ENCODE assay signal across 15 cellular contexts in genomic region chr22:24920029-24920428, GRCh38. TPM values are rescaled to one million over a fixed set of nuclear protein-coding genes. Genes with fewer than 3 reads are reported as not detected.
A peak's percentile ranks its signal among the peaks of the same experiment; 100 is the strongest.
DNase-seq lines count a peak whose midpoint lies in the region; ATAC-seq and TF ChIP-seq lines count a peak whose summit lies in the region.
"Had no signal": no experiment of that assay in that cellular context is flagged by ENCODE, and none has a peak within 500 bp of the region (broad histone marks: within the 10 kb centered on the region; RNA-seq: fewer than 3 reads in every experiment).

No MANE protein-coding gene starts in this region.

- no peak overlapping the region for H3K4me3 ChIP-seq in NB4 (ENCODE audit: low read depth, low read length)
- H3K4me3 ChIP-seq in ascending aorta = no peak overlapping the region
- H3K4me3 ChIP-seq: BLaER1 treated with 17β-estradiol and CSF1 and Interleukin-3, amounts not matched to agents 10 nM and 100 nM; GM12878 had no signal

- H3K4me3 Mint-ChIP-seq in stimulated activated effector memory CD8-positive, alpha-beta T cell treated with anti-CD3 and anti-CD28 coated beads, Interleukin-12 subunit alpha, Interleukin-12 subunit beta, amount 100 ng/mL, for 72 hours = no peak overlapping the region
- H3K4me3 Mint-ChIP-seq: B cell; CD8-positive, alpha-beta T cell; H9 had no signal

- peak; percentile 19 for DNase-seq in NB4 (ENCODE audit: low read depth)
- DNase-seq in left lobe of liver (ENCODE audit: low spot score) = no peak
- no peak for DNase-seq in stimulated activated effector memory CD8-positive, alpha-beta T cell treated with anti-CD3 and anti-CD28 coated beads, Interleukin-12 subunit alpha, Interleukin-12 subunit beta, amount 100 ng/mL, for 72 hours (ENCODE audit: low spot score in 2 of 2)
- no peak for DNase-seq in AML-193 (lab: John Stamatoyannopoulos, UW)
- no peak for DNase-seq in ascending aorta (ENCODE audit: low spot score in 2 of 2)
- DNase-seq: Calu3; CD8-positive, alpha-beta T cell; DMS79 treated with DMSO at 0.1 percent for 48 hours; H9 had no signal

- TF ChIP-seq CTCF in NB4 (IDR thresholded peaks at IDR 0.05; ENCODE audit: low read depth, low read length) (no peak), ascending aorta (IDR thresholded peaks at IDR 0.05) (no peak)

- no peaks in the 10 kb centered on the region for H3K9me3 Mint-ChIP-seq in stimulated activated effector memory CD8-positive, alpha-beta T cell treated with anti-CD3 and anti-CD28 coated beads, Interleukin-12 subunit alpha, Interleukin-12 subunit beta, amount 100 ng/mL, for 72 hours
- H3K9me3 Mint-ChIP-seq: CD8-positive, alpha-beta T cell had no signal

- H3K27me3 ChIP-seq in ascending aorta = no peaks in the 10 kb centered on the region
- H3K27me3 ChIP-seq: BLaER1 treated with 17β-estradiol and CSF1 and Interleukin-3, amounts not matched to agents 10 nM and 100 nM had no signal

- no peaks in the 10 kb centered on the region for H3K36me3 Mint-ChIP-seq in stimulated activated effector memory CD8-positive, alpha-beta T cell treated with anti-CD3 and anti-CD28 coated beads, Interleukin-12 subunit alpha, Interleukin-12 subunit beta, amount 100 ng/mL, for 72 hours
- H3K36me3 Mint-ChIP-seq: CD8-positive, alpha-beta T cell had no signal

- intact Hi-C loops in ascending aorta (cut with DNase I) = no loop called here

- peak overlapping the region; percentile 37 for H3K27ac Mint-ChIP-seq in stimulated activated effector memory CD8-positive, alpha-beta T cell treated with anti-CD3 and anti-CD28 coated beads, Interleukin-12 subunit alpha, Interleukin-12 subunit beta, amount 100 ng/mL, for 72 hours
- H3K27ac Mint-ChIP-seq: B cell; CD8-positive, alpha-beta T cell had no signal

- TF ChIP-seq POLR2A in NB4 (IDR thresholded peaks at IDR 0.05; ENCODE audit: extremely low read depth, insufficient read length) = no peak

- no peaks in the 10 kb centered on the region for H3K4me1 ChIP-seq in ascending aorta
- H3K4me1 ChIP-seq: BLaER1 treated with 17β-estradiol and CSF1 and Interleukin-3, amounts not matched to agents 10 nM and 100 nM had no signal

- no peak overlapping the region for H3K27ac ChIP-seq in ascending aorta
- H3K27ac ChIP-seq: BLaER1 treated with 17β-estradiol and CSF1 and Interleukin-3, amounts not matched to agents 10 nM and 100 nM had no signal

- no peaks in the 10 kb centered on the region for H3K9me3 ChIP-seq in ascending aorta
- H3K9me3 ChIP-seq: BLaER1 treated with 17β-estradiol and CSF1 and Interleukin-3, amounts not matched to agents 10 nM and 100 nM had no signal

- H3K4me1 Mint-ChIP-seq in stimulated activated effector memory CD8-positive, alpha-beta T cell treated with anti-CD3 and anti-CD28 coated beads, Interleukin-12 subunit alpha, Interleukin-12 subunit beta, amount 100 ng/mL, for 72 hours = no peaks in the 10 kb centered on the region
- H3K4me1 Mint-ChIP-seq: B cell, H9 had no signal

- ATAC-seq in left lobe of liver = peak; percentile 61
- ATAC-seq in stimulated activated effector memory CD8-positive, alpha-beta T cell treated with anti-CD3 and anti-CD28 coated beads, Interleukin-12 subunit alpha, Interleukin-12 subunit beta, amount 100 ng/mL, for 72 hours = no peak
- no peak for ATAC-seq in HG03045 (IDR thresholded peaks at IDR 0.05; ENCODE audit: unreplicated experiment)
- ATAC-seq: CD8-positive, alpha-beta T cell; GM12878 had no signal

- H3K36me3 ChIP-seq in ascending aorta = peaks cover 13 to 43% of the 10 kb centered on the region in 2 donors
- H3K36me3 ChIP-seq: BLaER1 treated with 17β-estradiol and CSF1 and Interleukin-3, amounts not matched to agents 10 nM and 100 nM had no signal

RNA-seq across cellular contexts. Expression of gene LHFPL7, which starts 26.5 kb away (rescaled TPM):
- total RNA-seq in left lobe of liver = not detected
- total RNA-seq in ascending aorta = not detected
- total RNA-seq: A673; B cell; Calu3; CD8-positive, alpha-beta T cell; GM12878; H1; H9 had no signal

RNA-seq across cellular contexts. Expression of gene KIAA1671, which starts 32.5 kb away (rescaled TPM):
- total RNA-seq in left lobe of liver (38.9 TPM), ascending aorta (79.0 TPM)
